ENCODE assay signal across 29 cellular contexts in genomic region chr18:62384068-62384467, GRCh38. TPM values are rescaled to one million over a fixed set of nuclear protein-coding genes. Genes with fewer than 3 reads are reported as not detected.
DNase-seq lines count a peak whose midpoint lies in the region; ATAC-seq and TF ChIP-seq lines count a peak whose summit lies in the region.
"Had no signal": no experiment of that assay in that cellular context is flagged by ENCODE, and none has a peak within 500 bp of the region (broad histone marks: within the 10 kb centered on the region; RNA-seq: fewer than 3 reads in every experiment).

No MANE protein-coding gene starts in this region.

- H3K4me2 ChIP-seq in fibroblast of lung (ENCODE audit: extremely low read depth, insufficient read depth, low read length): no peak overlapping the region

- H2AFZ ChIP-seq in ACC112 (ENCODE audit: low read length, unreplicated experiment) (peak overlapping the region; percentile 94), fibroblast of lung (ENCODE audit: low read length) (peak overlapping the region; percentile 7)

- no peaks in the 10 kb centered on the region for H3K9me3 ChIP-seq in fibroblast of lung (ENCODE audit: control insufficient read depth, insufficient read depth, low read depth, low read length)
- H3K9me3 ChIP-seq in upper lobe of left lung: no peaks in the 10 kb centered on the region
- H3K9me3 ChIP-seq: BE2C, left lung, Peyer's patch, sigmoid colon, tibial artery had no signal

- H3K27ac Mint-ChIP-seq in activated T-helper 2 cell treated with anti-CD3 and anti-CD28 coated beads, Interferon-gamma antibody, Interleukin-2, Interleukin-4, amounts not matched to agents 10 μg/mL and 5 μg/mL and 100 μg/mL, durations not matched to agents 14 hours and 24 hours and 36 hours: peak overlapping the region; percentile 12
- H3K27ac Mint-ChIP-seq in type B pancreatic cell: no peak overlapping the region
- H3K27ac Mint-ChIP-seq: immature natural killer cell, mesothelial cell of epicardium, progenitor cell of endocrine pancreas had no signal

- DNase-seq in HCEC 1CT (peak; percentile 25), fibroblast of lung (ENCODE audit: low read depth in 2 of 2) (no peak), upper lobe of left lung (no peak), T1000 (lab: John Stamatoyannopoulos, UW) (no peak), type B pancreatic cell (ENCODE audit: extremely low spot score, unreplicated experiment) (no peak)
- DNase-seq in activated T-helper 2 cell treated with anti-CD3 and anti-CD28 coated beads, Interferon-gamma antibody, Interleukin-2, Interleukin-4, amounts not matched to agents 10 μg/mL and 5 μg/mL and 100 μg/mL, durations not matched to agents 14 hours and 24 hours and 36 hours (ENCODE audit: low spot score): no peak
- DNase-seq: ACHN; activated CD4-positive, alpha-beta T cell treated with anti-CD3 and anti-CD28 coated beads, Interleukin-2, amount 10 ng/mL, durations not matched to agents 24 days and 14 days; activated naive CD4-positive, alpha-beta T cell treated with Interleukin-2 at 50 U/mL for 16 hours; activated T-cell treated with anti-CD3 and anti-CD28 coated beads, Interleukin-2, amount 50 U/mL, for 1 hour; immature natural killer cell; Karpas-422; left lung; NCI-H1436 treated with DMSO at 0.1 percent for 48 hours; NCI-H2107; NCI-H345; NCI-H748 treated with DMSO at 0.1 percent for 48 hours; Peyer's patch; SIG-M5; sigmoid colon; stimulated activated CD4-positive, alpha-beta T cell treated with anti-CD3 and anti-CD28 coated beads, Interleukin-12 subunit alpha, Interleukin-12 subunit beta, amount 100 ng/mL, for 4 hours; stimulated activated CD4-positive, alpha-beta T cell treated with anti-CD3 and anti-CD28 coated beads, Interleukin-4, amount 100 ng/mL, for 24 hours; tibial artery; WERI-Rb-1 had no signal

- ATAC-seq in GM18861 (IDR thresholded peaks at IDR 0.05; ENCODE audit: unreplicated experiment) (no peak), upper lobe of left lung (ENCODE audit: low FRiP score in 2 of 2) (no peak)

- intact Hi-C loops in activated T-helper 2 cell treated with anti-CD3 and anti-CD28 coated beads, Interferon-gamma antibody, Interleukin-2, Interleukin-4, amounts not matched to agents 10 μg/mL and 5 μg/mL and 100 μg/mL, durations not matched to agents 14 hours and 24 hours and 36 hours (cut with micrococcal nuclease): no loop called here

- no peak overlapping the region for H3K4me3 Mint-ChIP-seq in activated T-helper 2 cell treated with anti-CD3 and anti-CD28 coated beads, Interferon-gamma antibody, Interleukin-2, Interleukin-4, amounts not matched to agents 10 μg/mL and 5 μg/mL and 100 μg/mL, durations not matched to agents 14 hours and 24 hours and 36 hours (ENCODE audit: low read depth)
- no peak overlapping the region for H3K4me3 Mint-ChIP-seq in type B pancreatic cell
- H3K4me3 Mint-ChIP-seq: activated CD4-positive, alpha-beta T cell treated with anti-CD3 and anti-CD28 coated beads, Interleukin-2, amount 10 ng/mL, durations not matched to agents 24 days and 14 days; immature natural killer cell had no signal

- H3K27me3 ChIP-seq in ACC112 (ENCODE audit: insufficient read depth, low read length) (no peaks in the 10 kb centered on the region), fibroblast of lung (ENCODE audit: control insufficient read depth, insufficient read depth, low read length) (no peaks in the 10 kb centered on the region), upper lobe of left lung (no peaks in the 10 kb centered on the region)
- H3K27me3 ChIP-seq: BE2C, Peyer's patch had no signal

- TF ChIP-seq CTCF in fibroblast of lung (conservative IDR thresholded peaks at IDR 0.05 in 1 of 2, IDR thresholded peaks at IDR 0.05 in 1 of 2; ENCODE audit: low read depth in 1 of 2, low read length in 2 of 2) (no peak), upper lobe of left lung (IDR thresholded peaks at IDR 0.05) (no peak), type B pancreatic cell (conservative IDR thresholded peaks at IDR 0.05) (no peak)

- H3K27me3 Mint-ChIP-seq in activated T-helper 2 cell treated with anti-CD3 and anti-CD28 coated beads, Interferon-gamma antibody, Interleukin-2, Interleukin-4, amounts not matched to agents 10 μg/mL and 5 μg/mL and 100 μg/mL, durations not matched to agents 14 hours and 24 hours and 36 hours (ENCODE audit: low read depth): no peaks in the 10 kb centered on the region
- H3K27me3 Mint-ChIP-seq in type B pancreatic cell: peaks cover 6% of the 10 kb centered on the region
- H3K27me3 Mint-ChIP-seq: activated CD4-positive, alpha-beta T cell treated with anti-CD3 and anti-CD28 coated beads, Interleukin-2, amount 10 ng/mL, durations not matched to agents 24 days and 14 days had no signal

- peaks cover 87% of the 10 kb centered on the region for H3K36me3 Mint-ChIP-seq in activated T-helper 2 cell treated with anti-CD3 and anti-CD28 coated beads, Interferon-gamma antibody, Interleukin-2, Interleukin-4, amounts not matched to agents 10 μg/mL and 5 μg/mL and 100 μg/mL, durations not matched to agents 14 hours and 24 hours and 36 hours (ENCODE audit: low read depth)
- H3K36me3 Mint-ChIP-seq in type B pancreatic cell: no peaks in the 10 kb centered on the region
- H3K36me3 Mint-ChIP-seq: mesothelial cell of epicardium had no signal

- 13 to 23% methylated on average over 1 of the region's 1 CpG for WGBS in upper lobe of left lung, 2 donors

- H3K4me1 ChIP-seq in ACC112 (ENCODE audit: control insufficient read depth, insufficient read depth, low read length, unreplicated experiment) (peaks cover 8% of the 10 kb centered on the region), fibroblast of lung (ENCODE audit: control insufficient read depth, extremely low read depth, insufficient read depth, low read length) (no peaks in the 10 kb centered on the region), upper lobe of left lung (peaks cover 0 to 6% (median 0%) of the 10 kb centered on the region in 4 donors)
- H3K4me1 ChIP-seq: BE2C, left lung, sigmoid colon, tibial artery had no signal

- H3K27ac ChIP-seq in ACC112 (ENCODE audit: low read depth, low read length) (no peak overlapping the region), fibroblast of lung (ENCODE audit: insufficient read depth, low read length) (no peak overlapping the region), upper lobe of left lung (no peak overlapping the region)
- H3K27ac ChIP-seq: left lung, Peyer's patch, sigmoid colon, tibial artery, WERI-Rb-1 had no signal

- H4K20me1 ChIP-seq in fibroblast of lung (ENCODE audit: control insufficient read depth, extremely low read depth, insufficient read depth, low read length): no peaks in the 10 kb centered on the region

- no peaks in the 10 kb centered on the region for H3K36me3 ChIP-seq in ACC112 (ENCODE audit: insufficient read depth, low read length)
- H3K36me3 ChIP-seq in fibroblast of lung (ENCODE audit: control insufficient read depth, insufficient read depth, low read length): no peaks in the 10 kb centered on the region
- H3K36me3 ChIP-seq in upper lobe of left lung: no peaks in the 10 kb centered on the region
- H3K36me3 ChIP-seq: BE2C, left lung, Peyer's patch, sigmoid colon, tibial artery, WERI-Rb-1 had no signal

- no peak overlapping the region for H3K9ac ChIP-seq in fibroblast of lung (ENCODE audit: insufficient read depth, low read length)

- H3K9me3 Mint-ChIP-seq in activated T-helper 2 cell treated with anti-CD3 and anti-CD28 coated beads, Interferon-gamma antibody, Interleukin-2, Interleukin-4, amounts not matched to agents 10 μg/mL and 5 μg/mL and 100 μg/mL, durations not matched to agents 14 hours and 24 hours and 36 hours: no peaks in the 10 kb centered on the region
- H3K9me3 Mint-ChIP-seq in type B pancreatic cell: no peaks in the 10 kb centered on the region
- H3K9me3 Mint-ChIP-seq: immature natural killer cell, mesothelial cell of epicardium had no signal

- no peak for TF ChIP-seq EP300 in upper lobe of left lung (IDR thresholded peaks at IDR 0.05)

- H3K4me1 Mint-ChIP-seq in activated T-helper 2 cell treated with anti-CD3 and anti-CD28 coated beads, Interferon-gamma antibody, Interleukin-2, Interleukin-4, amounts not matched to agents 10 μg/mL and 5 μg/mL and 100 μg/mL, durations not matched to agents 14 hours and 24 hours and 36 hours (ENCODE audit: low read depth): peaks cover 8% of the 10 kb centered on the region
- no peaks in the 10 kb centered on the region for H3K4me1 Mint-ChIP-seq in type B pancreatic cell (ENCODE audit: unreplicated experiment)
- H3K4me1 Mint-ChIP-seq: immature natural killer cell, mesothelial cell of epicardium had no signal

- TF ChIP-seq POLR2A in upper lobe of left lung (IDR thresholded peaks at IDR 0.05): no peak

- H3K79me2 ChIP-seq in ACC112 (ENCODE audit: control insufficient read depth, insufficient read depth, low read length, unreplicated experiment): no peaks in the 10 kb centered on the region
- H3K79me2 ChIP-seq in fibroblast of lung (ENCODE audit: control insufficient read depth, insufficient read depth, low read length): no peaks in the 10 kb centered on the region

- H3K4me3 ChIP-seq in ACC112 (ENCODE audit: low read depth, low read length): peak overlapping the region; percentile 87
- H3K4me3 ChIP-seq in fibroblast of lung (replicated peaks in 1 of 4; ENCODE audit: control extremely low read depth in 1 of 4, insufficient read depth in 1 of 4, low read depth in 3 of 4, low read length in 4 of 4): no peak overlapping the region
- no peak overlapping the region for H3K4me3 ChIP-seq in upper lobe of left lung
- H3K4me3 ChIP-seq: Peyer's patch, tibial artery had no signal

RNA-seq across cellular contexts. Expression of gene TNFRSF11A, which starts 59.0 kb away (rescaled TPM):
- total RNA-seq in activated T-helper 2 cell treated with anti-CD3 and anti-CD28 coated beads, Interferon-gamma antibody, Interleukin-2, Interleukin-4, amounts not matched to agents 10 μg/mL and 5 μg/mL and 100 μg/mL, durations not matched to agents 14 hours and 24 hours and 36 hours: 38.2 and 43.0 TPM in 2 replicates
- total RNA-seq in fibroblast of lung (0.26 and 0.66 TPM in 2 replicates), upper lobe of left lung (1 to 10 TPM; 1.7 to 5.9 (median 4.4) TPM), type B pancreatic cell (ENCODE audit: low replicate concordance) (3.5 and 8.9 TPM in 2 replicates)
- 0.11 and 0.45 TPM in 2 replicates for polyA plus RNA-seq in fibroblast of lung
- polyA plus RNA-seq in fibroblast of lung (2012): 0.20 and 0.40 TPM in 2 replicates
- 2.9 TPM in 1 of 2 replicates, not detected in the other for polyA minus RNA-seq in fibroblast of lung (ENCODE audit: low replicate concordance)
